1 cellular context compared by ENCODE assay signal in the genomic region with DNA sequence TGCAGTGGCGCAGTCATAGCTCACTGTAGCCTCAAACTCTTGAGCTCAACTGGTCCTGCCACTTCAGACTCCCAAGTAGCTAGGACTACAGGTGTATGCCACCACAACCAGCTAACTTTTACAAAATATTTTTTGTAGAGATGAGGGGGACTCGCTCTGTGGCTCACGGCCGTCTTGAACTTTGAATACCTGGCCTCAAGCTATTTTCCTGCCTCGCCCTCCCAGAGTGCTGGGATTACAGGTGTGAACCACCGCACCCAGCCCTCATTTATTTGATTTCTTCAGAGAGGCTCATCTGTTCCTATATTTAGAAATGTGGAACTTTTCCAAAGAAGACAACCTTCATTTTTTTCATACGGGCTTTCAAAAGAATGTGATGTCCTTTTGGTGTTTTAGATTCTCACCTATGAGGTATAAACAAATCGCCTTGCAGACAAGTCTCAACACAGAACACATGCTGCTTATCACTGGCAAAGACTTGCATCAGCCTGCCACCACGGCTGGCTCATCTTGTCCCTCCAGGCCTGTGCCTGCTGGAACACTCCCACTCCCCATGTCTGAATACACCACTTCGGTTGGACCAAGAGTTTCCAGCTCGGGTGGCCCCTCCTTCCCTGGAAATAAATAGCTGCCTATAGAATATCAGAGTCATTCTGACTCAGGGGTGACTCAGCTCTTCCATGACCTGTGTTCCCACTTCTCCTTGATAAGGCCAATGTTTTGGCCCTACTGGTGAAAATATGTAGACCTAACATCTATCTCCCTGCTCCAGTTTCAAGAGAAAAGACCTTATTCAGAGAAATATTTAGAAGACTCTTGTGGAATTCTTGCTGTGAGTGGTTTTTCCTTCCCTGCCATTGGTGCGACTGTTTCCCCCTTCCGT.
TF ChIP-seq lines count a peak whose summit lies in the region.

No MANE protein-coding gene starts in this region.

TF ChIP-seq in K562, 482 proteins besides CTCF, POLR2A, EP300 and RAD21 (continued from another document and continues in another):
- TF ChIP-seq, protein P1, sequence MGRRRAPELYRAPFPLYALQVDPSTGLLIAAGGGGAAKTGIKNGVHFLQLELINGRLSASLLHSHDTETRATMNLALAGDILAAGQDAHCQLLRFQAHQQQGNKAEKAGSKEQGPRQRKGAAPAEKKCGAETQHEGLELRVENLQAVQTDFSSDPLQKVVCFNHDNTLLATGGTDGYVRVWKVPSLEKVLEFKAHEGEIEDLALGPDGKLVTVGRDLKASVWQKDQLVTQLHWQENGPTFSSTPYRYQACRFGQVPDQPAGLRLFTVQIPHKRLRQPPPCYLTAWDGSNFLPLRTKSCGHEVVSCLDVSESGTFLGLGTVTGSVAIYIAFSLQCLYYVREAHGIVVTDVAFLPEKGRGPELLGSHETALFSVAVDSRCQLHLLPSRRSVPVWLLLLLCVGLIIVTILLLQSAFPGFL (CRISPR knock-in tag; IDR thresholded peaks at IDR 0.05): no peak
- TF ChIP-seq, protein P2, sequence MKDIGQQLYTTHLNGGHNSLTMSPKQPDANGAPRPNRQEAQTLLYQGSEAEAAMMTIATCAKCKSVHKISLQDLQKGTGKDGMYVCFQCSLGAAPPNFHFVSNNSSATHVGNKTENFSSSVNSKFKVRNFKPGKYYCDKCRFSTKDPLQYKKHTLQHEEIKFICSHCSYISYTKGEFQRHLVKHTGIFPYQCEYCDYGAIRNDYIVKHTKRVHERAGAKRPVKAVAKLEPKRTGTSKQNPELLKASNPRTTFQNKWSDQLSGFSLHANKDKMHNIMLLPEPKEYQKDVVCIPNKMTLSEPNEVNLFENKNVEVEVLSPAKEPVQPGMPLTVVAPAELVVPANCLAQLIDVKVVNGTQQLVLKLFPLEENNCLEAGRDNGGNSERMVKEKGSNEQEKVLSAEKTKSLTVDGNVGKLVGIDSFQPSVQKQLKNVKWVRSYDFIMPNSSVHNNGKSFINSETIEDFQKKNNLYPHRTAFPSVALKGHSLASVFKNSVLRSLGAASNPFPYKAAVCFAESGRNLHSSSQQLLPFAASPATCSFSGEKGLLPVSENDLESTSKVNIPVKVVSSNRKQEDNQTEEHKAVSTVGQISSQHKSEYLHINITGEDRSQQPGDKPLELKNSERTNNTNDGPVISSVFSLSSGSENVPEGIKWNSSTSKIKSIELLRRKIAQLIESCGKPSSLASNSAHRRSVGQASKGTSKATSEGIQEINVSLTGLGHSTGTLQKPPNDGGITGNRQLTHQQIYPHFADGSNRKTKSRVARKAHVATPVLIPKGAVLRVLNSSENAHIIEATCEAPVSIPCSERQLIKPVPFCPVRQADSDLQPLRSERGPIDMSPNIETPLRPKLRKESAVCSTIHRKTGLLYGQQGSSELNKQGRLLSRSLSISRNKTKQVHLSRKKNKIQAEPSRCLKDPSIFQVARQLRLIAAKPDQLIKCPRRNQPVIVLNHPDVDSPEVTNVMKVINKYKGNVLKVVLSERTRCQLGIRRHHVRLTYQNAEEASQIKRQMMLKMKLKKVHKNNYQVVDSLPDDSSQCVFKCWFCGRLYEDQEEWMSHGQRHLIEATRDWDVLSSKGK (CRISPR knock-in tag; IDR thresholded peaks at IDR 0.05): no peak
- TF ChIP-seq ZNF324 (CRISPR knock-in tag; IDR thresholded peaks at IDR 0.05) (no peak), ADNP (tag; IDR thresholded peaks at IDR 0.05) (no peak), KDM4B (IDR thresholded peaks at IDR 0.05; ENCODE audit: borderline replicate concordance in 2 of 2, low read depth in 1 of 2) (peak in 1 of 2 experiments; percentile 91; a peak in 1 of 4 replicates), C11orf30 (IDR thresholded peaks at IDR 0.05; ENCODE audit: low read depth) (no peak), ZFP30 (CRISPR knock-in tag; IDR thresholded peaks at IDR 0.05; ENCODE audit: borderline replicate concordance) (no peak), YY1 (IDR thresholded peaks at IDR 0.05; ENCODE audit: borderline replicate concordance in 1 of 3, control insufficient read depth in 1 of 3, extremely low read depth in 1 of 3, insufficient read depth in 3 of 3, insufficient read length in 1 of 3, insufficient replicate concordance in 2 of 3, low read depth in 1 of 3, low read length in 2 of 3) (peak in 1 of 3 experiments; percentile 60), ZBTB17 (CRISPR knock-in tag; IDR thresholded peaks at IDR 0.05) (peak; percentile 76), HOXB6 (CRISPR knock-in tag; IDR thresholded peaks at IDR 0.05; ENCODE audit: borderline replicate concordance) (no peak), ZBTB7A (IDR thresholded peaks at IDR 0.05; ENCODE audit: borderline replicate concordance, control insufficient read depth, low read depth, low read length) (peak; percentile 78; the same call in 1 of the 2 replicates), SRSF3 (IDR thresholded peaks at IDR 0.05; ENCODE audit: insufficient read depth, low read length) (no peak), FOXJ3 (CRISPR knock-in tag; IDR thresholded peaks at IDR 0.05) (no peak), TGIF2 (CRISPR knock-in tag; IDR thresholded peaks at IDR 0.05) (no peak), CBX2 (IDR thresholded peaks at IDR 0.05; ENCODE audit: insufficient read depth, low read length, poor library complexity, severe bottlenecking) (no peak), XRCC4 (IDR thresholded peaks at IDR 0.05; ENCODE audit: extremely low read depth, insufficient read depth, insufficient read length) (no peak), HMGN3 (IDR thresholded peaks at IDR 0.05; ENCODE audit: borderline replicate concordance, extremely low read depth, insufficient read length, low read depth, low read length) (peak; percentile 89), RBM15 (IDR thresholded peaks at IDR 0.05; ENCODE audit: insufficient read depth, low read length) (no peak)
- TF ChIP-seq, protein P3, sequence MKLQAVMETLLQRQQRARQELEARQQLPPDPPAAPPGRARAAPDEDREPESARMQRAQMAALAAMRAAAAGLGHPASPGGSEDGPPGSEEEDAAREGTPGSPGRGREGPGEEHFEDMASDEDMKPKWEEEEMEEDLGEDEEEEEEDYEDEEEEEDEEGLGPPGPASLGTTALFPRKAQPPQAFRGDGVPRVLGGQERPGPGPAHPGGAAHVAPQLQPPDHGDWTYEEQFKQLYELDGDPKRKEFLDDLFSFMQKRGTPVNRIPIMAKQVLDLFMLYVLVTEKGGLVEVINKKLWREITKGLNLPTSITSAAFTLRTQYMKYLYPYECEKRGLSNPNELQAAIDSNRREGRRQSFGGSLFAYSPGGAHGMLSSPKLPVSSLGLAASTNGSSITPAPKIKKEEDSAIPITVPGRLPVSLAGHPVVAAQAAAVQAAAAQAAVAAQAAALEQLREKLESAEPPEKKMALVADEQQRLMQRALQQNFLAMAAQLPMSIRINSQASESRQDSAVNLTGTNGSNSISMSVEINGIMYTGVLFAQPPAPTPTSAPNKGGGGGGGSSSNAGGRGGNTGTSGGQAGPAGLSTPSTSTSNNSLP (IDR thresholded peaks at IDR 0.05; ENCODE audit: borderline replicate concordance, low read depth, low read length): peak; percentile 99
- TF ChIP-seq, protein P4, sequence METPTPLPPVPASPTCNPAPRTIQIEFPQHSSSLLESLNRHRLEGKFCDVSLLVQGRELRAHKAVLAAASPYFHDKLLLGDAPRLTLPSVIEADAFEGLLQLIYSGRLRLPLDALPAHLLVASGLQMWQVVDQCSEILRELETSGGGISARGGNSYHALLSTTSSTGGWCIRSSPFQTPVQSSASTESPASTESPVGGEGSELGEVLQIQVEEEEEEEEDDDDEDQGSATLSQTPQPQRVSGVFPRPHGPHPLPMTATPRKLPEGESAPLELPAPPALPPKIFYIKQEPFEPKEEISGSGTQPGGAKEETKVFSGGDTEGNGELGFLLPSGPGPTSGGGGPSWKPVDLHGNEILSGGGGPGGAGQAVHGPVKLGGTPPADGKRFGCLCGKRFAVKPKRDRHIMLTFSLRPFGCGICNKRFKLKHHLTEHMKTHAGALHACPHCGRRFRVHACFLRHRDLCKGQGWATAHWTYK (CRISPR knock-in tag; IDR thresholded peaks at IDR 0.05): peak; percentile 30; the same call in 1 of the 2 replicates
- TF ChIP-seq, protein P5, sequence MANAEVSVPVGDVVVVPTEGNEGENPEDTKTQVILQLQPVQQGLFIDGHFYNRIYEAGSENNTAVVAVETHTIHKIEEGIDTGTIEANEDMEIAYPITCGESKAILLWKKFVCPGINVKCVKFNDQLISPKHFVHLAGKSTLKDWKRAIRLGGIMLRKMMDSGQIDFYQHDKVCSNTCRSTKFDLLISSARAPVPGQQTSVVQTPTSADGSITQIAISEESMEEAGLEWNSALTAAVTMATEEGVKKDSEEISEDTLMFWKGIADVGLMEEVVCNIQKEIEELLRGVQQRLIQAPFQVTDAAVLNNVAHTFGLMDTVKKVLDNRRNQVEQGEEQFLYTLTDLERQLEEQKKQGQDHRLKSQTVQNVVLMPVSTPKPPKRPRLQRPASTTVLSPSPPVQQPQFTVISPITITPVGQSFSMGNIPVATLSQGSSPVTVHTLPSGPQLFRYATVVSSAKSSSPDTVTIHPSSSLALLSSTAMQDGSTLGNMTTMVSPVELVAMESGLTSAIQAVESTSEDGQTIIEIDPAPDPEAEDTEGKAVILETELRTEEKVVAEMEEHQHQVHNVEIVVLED (CRISPR knock-in tag; IDR thresholded peaks at IDR 0.05): peak; percentile 7; the same call in 1 of the 2 replicates
- TF ChIP-seq, protein P6, sequence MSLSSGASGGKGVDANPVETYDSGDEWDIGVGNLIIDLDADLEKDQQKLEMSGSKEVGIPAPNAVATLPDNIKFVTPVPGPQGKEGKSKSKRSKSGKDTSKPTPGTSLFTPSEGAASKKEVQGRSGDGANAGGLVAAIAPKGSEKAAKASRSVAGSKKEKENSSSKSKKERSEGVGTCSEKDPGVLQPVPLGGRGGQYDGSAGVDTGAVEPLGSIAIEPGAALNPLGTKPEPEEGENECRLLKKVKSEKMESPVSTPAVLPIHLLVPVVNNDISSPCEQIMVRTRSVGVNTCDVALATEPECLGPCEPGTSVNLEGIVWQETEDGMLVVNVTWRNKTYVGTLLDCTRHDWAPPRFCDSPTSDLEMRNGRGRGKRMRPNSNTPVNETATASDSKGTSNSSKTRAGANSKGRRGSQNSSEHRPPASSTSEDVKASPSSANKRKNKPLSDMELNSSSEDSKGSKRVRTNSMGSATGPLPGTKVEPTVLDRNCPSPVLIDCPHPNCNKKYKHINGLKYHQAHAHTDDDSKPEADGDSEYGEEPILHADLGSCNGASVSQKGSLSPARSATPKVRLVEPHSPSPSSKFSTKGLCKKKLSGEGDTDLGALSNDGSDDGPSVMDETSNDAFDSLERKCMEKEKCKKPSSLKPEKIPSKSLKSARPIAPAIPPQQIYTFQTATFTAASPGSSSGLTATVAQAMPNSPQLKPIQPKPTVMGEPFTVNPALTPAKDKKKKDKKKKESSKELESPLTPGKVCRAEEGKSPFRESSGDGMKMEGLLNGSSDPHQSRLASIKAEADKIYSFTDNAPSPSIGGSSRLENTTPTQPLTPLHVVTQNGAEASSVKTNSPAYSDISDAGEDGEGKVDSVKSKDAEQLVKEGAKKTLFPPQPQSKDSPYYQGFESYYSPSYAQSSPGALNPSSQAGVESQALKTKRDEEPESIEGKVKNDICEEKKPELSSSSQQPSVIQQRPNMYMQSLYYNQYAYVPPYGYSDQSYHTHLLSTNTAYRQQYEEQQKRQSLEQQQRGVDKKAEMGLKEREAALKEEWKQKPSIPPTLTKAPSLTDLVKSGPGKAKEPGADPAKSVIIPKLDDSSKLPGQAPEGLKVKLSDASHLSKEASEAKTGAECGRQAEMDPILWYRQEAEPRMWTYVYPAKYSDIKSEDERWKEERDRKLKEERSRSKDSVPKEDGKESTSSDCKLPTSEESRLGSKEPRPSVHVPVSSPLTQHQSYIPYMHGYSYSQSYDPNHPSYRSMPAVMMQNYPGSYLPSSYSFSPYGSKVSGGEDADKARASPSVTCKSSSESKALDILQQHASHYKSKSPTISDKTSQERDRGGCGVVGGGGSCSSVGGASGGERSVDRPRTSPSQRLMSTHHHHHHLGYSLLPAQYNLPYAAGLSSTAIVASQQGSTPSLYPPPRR (CRISPR knock-in tag; IDR thresholded peaks at IDR 0.05; ENCODE audit: borderline replicate concordance): peak; percentile 75; the same call in 1 of the 2 replicates
- TF ChIP-seq, protein P7, sequence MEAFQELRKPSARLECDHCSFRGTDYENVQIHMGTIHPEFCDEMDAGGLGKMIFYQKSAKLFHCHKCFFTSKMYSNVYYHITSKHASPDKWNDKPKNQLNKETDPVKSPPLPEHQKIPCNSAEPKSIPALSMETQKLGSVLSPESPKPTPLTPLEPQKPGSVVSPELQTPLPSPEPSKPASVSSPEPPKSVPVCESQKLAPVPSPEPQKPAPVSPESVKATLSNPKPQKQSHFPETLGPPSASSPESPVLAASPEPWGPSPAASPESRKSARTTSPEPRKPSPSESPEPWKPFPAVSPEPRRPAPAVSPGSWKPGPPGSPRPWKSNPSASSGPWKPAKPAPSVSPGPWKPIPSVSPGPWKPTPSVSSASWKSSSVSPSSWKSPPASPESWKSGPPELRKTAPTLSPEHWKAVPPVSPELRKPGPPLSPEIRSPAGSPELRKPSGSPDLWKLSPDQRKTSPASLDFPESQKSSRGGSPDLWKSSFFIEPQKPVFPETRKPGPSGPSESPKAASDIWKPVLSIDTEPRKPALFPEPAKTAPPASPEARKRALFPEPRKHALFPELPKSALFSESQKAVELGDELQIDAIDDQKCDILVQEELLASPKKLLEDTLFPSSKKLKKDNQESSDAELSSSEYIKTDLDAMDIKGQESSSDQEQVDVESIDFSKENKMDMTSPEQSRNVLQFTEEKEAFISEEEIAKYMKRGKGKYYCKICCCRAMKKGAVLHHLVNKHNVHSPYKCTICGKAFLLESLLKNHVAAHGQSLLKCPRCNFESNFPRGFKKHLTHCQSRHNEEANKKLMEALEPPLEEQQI (IDR thresholded peaks at IDR 0.05): no peak
- TF ChIP-seq, protein P8, sequence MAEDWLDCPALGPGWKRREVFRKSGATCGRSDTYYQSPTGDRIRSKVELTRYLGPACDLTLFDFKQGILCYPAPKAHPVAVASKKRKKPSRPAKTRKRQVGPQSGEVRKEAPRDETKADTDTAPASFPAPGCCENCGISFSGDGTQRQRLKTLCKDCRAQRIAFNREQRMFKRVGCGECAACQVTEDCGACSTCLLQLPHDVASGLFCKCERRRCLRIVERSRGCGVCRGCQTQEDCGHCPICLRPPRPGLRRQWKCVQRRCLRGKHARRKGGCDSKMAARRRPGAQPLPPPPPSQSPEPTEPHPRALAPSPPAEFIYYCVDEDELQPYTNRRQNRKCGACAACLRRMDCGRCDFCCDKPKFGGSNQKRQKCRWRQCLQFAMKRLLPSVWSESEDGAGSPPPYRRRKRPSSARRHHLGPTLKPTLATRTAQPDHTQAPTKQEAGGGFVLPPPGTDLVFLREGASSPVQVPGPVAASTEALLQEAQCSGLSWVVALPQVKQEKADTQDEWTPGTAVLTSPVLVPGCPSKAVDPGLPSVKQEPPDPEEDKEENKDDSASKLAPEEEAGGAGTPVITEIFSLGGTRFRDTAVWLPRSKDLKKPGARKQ (CRISPR knock-in tag; IDR thresholded peaks at IDR 0.05): no peak; the same call in 1 of the 2 replicates
